Comparison of ENCODE assay signal across 24 cellular contexts in the genomic region with DNA sequence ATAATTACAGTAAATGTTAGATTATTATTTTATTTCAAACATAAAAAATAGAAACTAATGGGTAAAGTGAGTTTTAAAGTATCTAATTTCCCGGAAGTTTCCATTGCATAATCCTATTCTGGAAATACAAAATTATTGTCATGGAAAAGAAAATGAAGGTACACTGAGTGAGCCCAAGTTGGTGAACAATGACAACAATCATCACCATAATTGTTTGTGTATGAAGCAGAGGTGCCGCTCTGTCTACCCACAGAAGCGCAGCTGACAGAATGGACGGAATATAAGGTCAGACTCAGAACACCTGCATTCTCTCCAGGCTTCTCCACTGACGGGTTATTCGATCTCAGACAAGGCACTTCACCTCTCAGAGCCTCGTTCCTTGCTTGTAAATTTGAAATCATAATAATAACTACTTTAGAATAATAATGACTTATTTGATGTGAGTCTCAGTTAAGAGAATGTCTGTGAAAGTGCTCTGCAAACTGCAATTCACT.
DNase-seq lines count a peak whose midpoint lies in the region; ATAC-seq and TF ChIP-seq lines count a peak whose summit lies in the region.
"Had no signal": no experiment of that assay in that cellular context is flagged by ENCODE, and none has a peak within 500 bp of the region (broad histone marks: within the 10 kb centered on the region; RNA-seq: fewer than 3 reads in every experiment).

No MANE protein-coding gene starts in this region.

- TF ChIP-seq CTCF in GM23338 (conservative IDR thresholded peaks at IDR 0.05; ENCODE audit: low read depth in 2 of 2): no peak
- no peak for TF ChIP-seq CTCF in colonic mucosa (IDR thresholded peaks at IDR 0.05)

- no peak overlapping the region for H2AFZ ChIP-seq in GM23338

- peaks cover 18% of the 10 kb centered on the region for H3K4me1 Mint-ChIP-seq in GM23338
- H3K4me1 Mint-ChIP-seq: activated CD4-positive, alpha-beta T cell treated with anti-CD3 and anti-CD28 coated beads for 36 hours; activated naive CD4-positive, alpha-beta T cell treated with anti-CD3 and anti-CD28 coated beads, Interleukin-2, amount 50 U/mL, for 24 hours; memory B cell; T-cell had no signal

- intact Hi-C loops in colonic mucosa (cut with DNase I): no loop called here

- H3K79me2 ChIP-seq in GM23338 (replicated peaks; ENCODE audit: insufficient read depth): no peaks in the 10 kb centered on the region

- H3K9me3 ChIP-seq in colonic mucosa: no peaks in the 10 kb centered on the region
- H3K9me3 ChIP-seq: MG63, neutrophil, upper lobe of right lung had no signal

- POLR2A ChIA-PET in HEK293T (lab: Yijun Ruan, JAX): no interaction called here

- CTCF ChIA-PET in HEK293T (lab: Yijun Ruan, JAX): interaction anchor here (1.2 kb wide), 1 partner anchor 33 kb away, joined by 4 read pairs; no protein-coding TSS in a partner anchor

- peak; percentile 42; the same call in 1 of the 3 replicates for ATAC-seq in GM23338
- ATAC-seq: activated CD4-positive, alpha-beta T cell treated with anti-CD3 and anti-CD28 coated beads for 36 hours; left colon; T-cell; upper lobe of right lung had no signal

- H3K27me3 Mint-ChIP-seq in GM23338 (ENCODE audit: insufficient read depth, low read depth, poor library complexity): peaks cover 2% of the 10 kb centered on the region

- H3K27ac ChIP-seq in GM23338 (ENCODE audit: low read depth): no peak overlapping the region
- no peak overlapping the region for H3K27ac ChIP-seq in colonic mucosa
- H3K27ac ChIP-seq: BLaER1 treated with 17β-estradiol and CSF1 and Interleukin-3, amounts not matched to agents 10 nM and 100 nM; dorsolateral prefrontal cortex; neutrophil; skin epidermis; upper lobe of right lung had no signal

- no peaks in the 10 kb centered on the region; the same call in 1 of the 2 replicates for H3K9me2 ChIP-seq in GM23338 (ENCODE audit: insufficient read depth)

- no peaks in the 10 kb centered on the region for H4K20me1 ChIP-seq in GM23338 (replicated peaks; ENCODE audit: insufficient read depth)
- H4K20me1 ChIP-seq: BLaER1 treated with 17β-estradiol and CSF1 and Interleukin-3, amounts not matched to agents 10 nM and 100 nM had no signal

- H3K27me3 ChIP-seq in GM23338 (ENCODE audit: insufficient read depth): no peaks in the 10 kb centered on the region
- H3K27me3 ChIP-seq in colonic mucosa: no peaks in the 10 kb centered on the region
- H3K27me3 ChIP-seq: BLaER1 treated with 17β-estradiol and CSF1 and Interleukin-3, amounts not matched to agents 10 nM and 100 nM; MG63; neutrophil; upper lobe of right lung had no signal

- no peak overlapping the region for H3K4me3 Mint-ChIP-seq in GM23338
- H3K4me3 Mint-ChIP-seq: activated CD4-positive, alpha-beta T cell treated with anti-CD3 and anti-CD28 coated beads for 36 hours; activated naive CD4-positive, alpha-beta T cell treated with anti-CD3 and anti-CD28 coated beads, Interleukin-2, amount 50 U/mL, for 24 hours; memory B cell; T-cell had no signal

- no peak overlapping the region for H3K27ac Mint-ChIP-seq in GM23338
- H3K27ac Mint-ChIP-seq: activated CD4-positive, alpha-beta T cell treated with anti-CD3 and anti-CD28 coated beads for 36 hours; activated naive CD4-positive, alpha-beta T cell treated with anti-CD3 and anti-CD28 coated beads, Interleukin-2, amount 50 U/mL, for 24 hours; memory B cell; T-cell had no signal

- H3K4me1 ChIP-seq in GM23338 (ENCODE audit: insufficient read depth) (peaks cover 20% of the 10 kb centered on the region), colonic mucosa (no peaks in the 10 kb centered on the region)
- H3K4me1 ChIP-seq: upper lobe of right lung had no signal

- H3K36me3 Mint-ChIP-seq in GM23338 (ENCODE audit: low read depth): no peaks in the 10 kb centered on the region
- H3K36me3 Mint-ChIP-seq: activated naive CD4-positive, alpha-beta T cell treated with anti-CD3 and anti-CD28 coated beads, Interleukin-2, amount 50 U/mL, for 24 hours; memory B cell; T-cell had no signal

- no peaks in the 10 kb centered on the region for H3K36me3 ChIP-seq in GM23338 (ENCODE audit: insufficient read depth)
- H3K36me3 ChIP-seq in colonic mucosa: no peaks in the 10 kb centered on the region
- H3K36me3 ChIP-seq: BLaER1 treated with 17β-estradiol and CSF1 and Interleukin-3, amounts not matched to agents 10 nM and 100 nM; MG63; neutrophil; upper lobe of right lung had no signal

- DNase-seq in GM23338 (ENCODE audit: low spot score): no peak
- DNase-seq in NCI-H1436 treated with DMSO at 0.1 percent for 48 hours (lab: John Stamatoyannopoulos, UW): peak; percentile 55
- DNase-seq in NCI-H2171 treated with DMSO at 0.1 percent for 48 hours (lab: John Stamatoyannopoulos, UW): peak; percentile 58
- DNase-seq in SHP77 treated with DMSO at 0.1 percent for 48 hours (lab: John Stamatoyannopoulos, UW): peak; percentile 41
- DNase-seq in HEK293T (ENCODE audit: extremely low spot score): no peak
- DNase-seq in colonic mucosa: no peak
- no peak for DNase-seq in activated CD4-positive, alpha-beta T cell treated with anti-CD3 and anti-CD28 coated beads, Interleukin-2, amount 50 U/mL, for 4 hours
- DNase-seq: activated CD4-positive, alpha-beta T cell treated with anti-CD3 and anti-CD28 coated beads for 36 hours; aorta; Calu3; dorsolateral prefrontal cortex; head of caudate nucleus; left colon; MG63; NCI-H446; stimulated activated CD4-positive, alpha-beta T cell treated with anti-CD3 and anti-CD28 coated beads, Interleukin-1b, Interleukin-23, amount 100 ng/mL, for 48 hours; substantia nigra; T-cell; upper lobe of right lung had no signal

- H3K9ac ChIP-seq in colonic mucosa (ENCODE audit: low read depth in 2 of 2, low read length in 2 of 2): no peak overlapping the region
- H3K9ac ChIP-seq: BLaER1 treated with 17β-estradiol and CSF1 and Interleukin-3, amounts not matched to agents 10 nM and 100 nM had no signal

- H3K4me3 ChIP-seq in GM23338 (no peak overlapping the region), colonic mucosa (no peak overlapping the region)
- H3K4me3 ChIP-seq: BLaER1 treated with 17β-estradiol and CSF1 and Interleukin-3, amounts not matched to agents 10 nM and 100 nM; dorsolateral prefrontal cortex; MG63; skin epidermis; upper lobe of right lung had no signal

- peaks cover 5% of the 10 kb centered on the region; the same call in 1 of the 3 replicates for H3K9me3 Mint-ChIP-seq in GM23338

- H3K4me2 ChIP-seq in GM23338: no peak overlapping the region
- H3K4me2 ChIP-seq: BLaER1 treated with 17β-estradiol and CSF1 and Interleukin-3, amounts not matched to agents 10 nM and 100 nM had no signal

- H3F3A ChIP-seq in GM23338 (replicated peaks; ENCODE audit: low read depth): no peaks in the 10 kb centered on the region

TF ChIP-seq in GM23338, 12 proteins besides CTCF, POLR2A, EP300 and RAD21 (continues in another document):
- TF ChIP-seq STAT1 (IDR thresholded peaks at IDR 0.05; ENCODE audit: unreplicated experiment) (no peak), CREB1 (CRISPR knock-in tag; IDR thresholded peaks at IDR 0.05; ENCODE audit: low read depth) (no peak), EZH2 (IDR thresholded peaks at IDR 0.05; ENCODE audit: low read depth, unreplicated experiment) (no peak), ZNF331 (CRISPR knock-in tag; IDR thresholded peaks at IDR 0.05; ENCODE audit: low read depth) (no peak), JUNB (IDR thresholded peaks at IDR 0.05; ENCODE audit: unreplicated experiment) (no peak)
- TF ChIP-seq, protein P1, sequence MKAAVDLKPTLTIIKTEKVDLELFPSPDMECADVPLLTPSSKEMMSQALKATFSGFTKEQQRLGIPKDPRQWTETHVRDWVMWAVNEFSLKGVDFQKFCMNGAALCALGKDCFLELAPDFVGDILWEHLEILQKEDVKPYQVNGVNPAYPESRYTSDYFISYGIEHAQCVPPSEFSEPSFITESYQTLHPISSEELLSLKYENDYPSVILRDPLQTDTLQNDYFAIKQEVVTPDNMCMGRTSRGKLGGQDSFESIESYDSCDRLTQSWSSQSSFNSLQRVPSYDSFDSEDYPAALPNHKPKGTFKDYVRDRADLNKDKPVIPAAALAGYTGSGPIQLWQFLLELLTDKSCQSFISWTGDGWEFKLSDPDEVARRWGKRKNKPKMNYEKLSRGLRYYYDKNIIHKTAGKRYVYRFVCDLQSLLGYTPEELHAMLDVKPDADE (IDR thresholded peaks at IDR 0.05): no peak

TF ChIP-seq in HEK293T, 16 proteins besides CTCF, POLR2A, EP300 and RAD21:
- TF ChIP-seq, protein P2, sequence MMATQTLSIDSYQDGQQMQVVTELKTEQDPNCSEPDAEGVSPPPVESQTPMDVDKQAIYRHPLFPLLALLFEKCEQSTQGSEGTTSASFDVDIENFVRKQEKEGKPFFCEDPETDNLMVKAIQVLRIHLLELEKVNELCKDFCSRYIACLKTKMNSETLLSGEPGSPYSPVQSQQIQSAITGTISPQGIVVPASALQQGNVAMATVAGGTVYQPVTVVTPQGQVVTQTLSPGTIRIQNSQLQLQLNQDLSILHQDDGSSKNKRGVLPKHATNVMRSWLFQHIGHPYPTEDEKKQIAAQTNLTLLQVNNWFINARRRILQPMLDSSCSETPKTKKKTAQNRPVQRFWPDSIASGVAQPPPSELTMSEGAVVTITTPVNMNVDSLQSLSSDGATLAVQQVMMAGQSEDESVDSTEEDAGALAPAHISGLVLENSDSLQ (IDR thresholded peaks at IDR 0.05): no peak

Comparison
In these comparisons a context has a peak if more than half of its experiments do, and no peak if none do; other contexts are left out.
1. DNase-seq: peak in NCI-H1436 treated with DMSO at 0.1 percent for 48 hours (single experiment), NCI-H2171 treated with DMSO at 0.1 percent for 48 hours (single experiment) and SHP77 treated with DMSO at 0.1 percent for 48 hours (single experiment); none in GM23338 (single experiment), HEK293T (single experiment), colonic mucosa (single experiment) and activated CD4-positive, alpha-beta T cell treated with anti-CD3 and anti-CD28 coated beads, Interleukin-2, amount 50 U/mL, for 4 hours (0 of 2).